In genomic region chr17:39927101-39927927, GRCh38 we compare ENCODE assay signal across 8 cellular contexts. TPM values are rescaled to one million over a fixed set of nuclear protein-coding genes. Genes with fewer than 3 reads are reported as not detected.
DNase-seq lines count a peak whose midpoint lies in the region; ATAC-seq and TF ChIP-seq lines count a peak whose summit lies in the region.

LRRC3C (plus strand) TSS chr17:39927732; CDS start chr17:39941524, 13,792 bp downstream.
ORMDL3 (minus strand) TSS chr17:39927601; CDS start chr17:39924203, 3,398 bp downstream.

- 0 to 3% methylated on average over 8 to 11 of the region's 72 CpGs for WGBS in esophagus squamous epithelium, 2 donors

- peak within 1 kb of the TSS; percentile 75 to 90 (median 88) for H3K4me3 ChIP-seq in Peyer's patch
- peak within 1 kb of the TSS; percentile 86 to 96 (median 90) for H3K4me3 ChIP-seq in esophagus squamous epithelium

- TF ChIP-seq CTCF in Peyer's patch (IDR thresholded peaks at IDR 0.05) (no peak), esophagus squamous epithelium (IDR thresholded peaks at IDR 0.05) (peak in 1 of 6 experiments; percentile 32)

- intact Hi-C loops in esophagus squamous epithelium (cut with DNase I): no loop called here

- no peaks in the 10 kb centered on the region for H3K27me3 ChIP-seq in Peyer's patch
- no peaks in the 10 kb centered on the region for H3K27me3 ChIP-seq in esophagus squamous epithelium

- peak; percentile 78 to 88 for TF ChIP-seq POLR2A in Peyer's patch (IDR thresholded peaks at IDR 0.05)
- peak in 3 of 4 donors; percentile 33 to 85 (median 62) for TF ChIP-seq POLR2A in esophagus squamous epithelium (IDR thresholded peaks at IDR 0.05)

- H3K4me1 ChIP-seq in Peyer's patch: peaks cover 0 to 37% (median 16%) of the 10 kb centered on the region in 4 donors
- peaks cover 30 to 59% (median 49%) of the 10 kb centered on the region in 3 donors for H3K4me1 ChIP-seq in esophagus squamous epithelium

- H3K27ac ChIP-seq in KOPT-K1 (ENCODE audit: low read depth, low read length, poor library complexity, severe bottlenecking): peak within 1 kb of the TSS; percentile 99
- peak within 1 kb of the TSS; percentile 84 to 90 (median 87) for H3K27ac ChIP-seq in Peyer's patch
- peak within 1 kb of the TSS; percentile 89 to 93 (median 92) for H3K27ac ChIP-seq in esophagus squamous epithelium

- peaks cover 33% of the 10 kb centered on the region for H3K36me3 ChIP-seq in KOPT-K1 (ENCODE audit: insufficient read depth, low read length)
- H3K36me3 ChIP-seq in Peyer's patch: peaks cover 0 to 18% (median 2%) of the 10 kb centered on the region in 3 donors
- H3K36me3 ChIP-seq in esophagus squamous epithelium: peaks cover 11 to 20% (median 18%) of the 10 kb centered on the region in 3 donors

- peak; percentile 72 for ATAC-seq in GM21723 (IDR thresholded peaks at IDR 0.05; ENCODE audit: unreplicated experiment)

- DNase-seq in DMS153 treated with DMSO at 0.1 percent for 48 hours (lab: John Stamatoyannopoulos, UW; ENCODE audit: unreplicated experiment) (peak; percentile 91), Peyer's patch (peak; percentile 86 to 98 (median 96)), activated T-helper 1 cell treated with Interleukin-2 at 50 U/mL for 16 hours (ENCODE audit: low read depth) (peak; percentile 90), esophagus squamous epithelium (lab: John Stamatoyannopoulos, UW) (peak; percentile 53), myocyte (ENCODE audit: low read depth) (peak; percentile 89)
- peak; percentile 77 to 86 for DNase-seq in stimulated activated CD8-positive, alpha-beta memory T cell treated with anti-CD3 and anti-CD28 coated beads, Interleukin-7, amount 100 ng/mL, for 4 hours (ENCODE audit: low read depth in 2 of 2)

- H3K9me3 ChIP-seq in KOPT-K1 (ENCODE audit: insufficient read depth, low read length, poor library complexity, severe bottlenecking) (no peaks in the 10 kb centered on the region), Peyer's patch (no peaks in the 10 kb centered on the region), esophagus squamous epithelium (no peaks in the 10 kb centered on the region)

RNA-seq across cellular contexts. Expression of gene LRRC3C, which starts in this region (rescaled TPM):
- total RNA-seq in Peyer's patch (not detected), esophagus squamous epithelium (not detected), myocyte (not detected in 2 replicates)
- polyA plus RNA-seq in myocyte (2012): not detected

RNA-seq across cellular contexts. Expression of gene ORMDL3, which starts in this region (rescaled TPM):
- 10 to 100 TPM; 33.0 to 97.4 (median 79.0) TPM for total RNA-seq in Peyer's patch
- 10 to 100 TPM; 13.6 to 35.2 (median 31.2) TPM for total RNA-seq in esophagus squamous epithelium
- 34.7 and 37.7 TPM in 2 replicates for total RNA-seq in myocyte
- polyA plus RNA-seq in myocyte (2012): 101 TPM

Comparison
In these comparisons a context has a peak if more than half of its experiments do, and no peak if none do; other contexts are left out.
1. Peak in every context shown above with its lines: DNase-seq, ATAC-seq, H3K4me3 ChIP-seq and H3K27ac ChIP-seq.